ENCODE assay signal across 9 cellular contexts in the genomic region with DNA sequence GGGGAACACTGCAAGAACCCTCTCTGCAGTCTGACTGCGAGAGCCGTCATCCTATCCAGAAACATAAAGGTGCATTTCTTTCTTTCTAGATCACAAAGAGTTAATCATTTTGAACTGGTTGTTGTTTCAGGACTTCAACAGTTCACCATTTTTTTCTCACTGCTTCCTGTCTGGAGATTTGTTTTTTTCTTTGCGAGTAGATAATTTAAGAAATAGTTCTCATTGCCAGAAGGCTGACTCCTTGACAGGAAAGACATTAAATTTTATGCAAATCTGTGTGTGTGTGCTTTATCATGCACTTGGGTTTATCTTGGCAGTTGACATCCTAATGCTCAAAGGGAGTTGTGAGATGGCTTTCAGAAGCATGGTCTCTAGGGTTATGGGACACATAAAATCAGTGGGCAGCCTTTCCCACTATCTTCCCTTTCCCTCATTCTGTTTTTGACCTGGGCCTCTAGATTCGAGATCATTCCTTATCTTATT.
DNase-seq lines count a peak whose midpoint lies in the region; ATAC-seq and TF ChIP-seq lines count a peak whose summit lies in the region.
"Had no signal": no experiment of that assay in that cellular context is flagged by ENCODE, and none has a peak within 500 bp of the region (broad histone marks: within the 10 kb centered on the region; RNA-seq: fewer than 3 reads in every experiment).

No MANE protein-coding gene starts in this region.

- H3K27me3 ChIP-seq in SK-N-SH (ENCODE audit: insufficient read depth), result no peaks in the 10 kb centered on the region

- H3K27ac ChIP-seq in SK-N-SH (ENCODE audit: low read depth in 2 of 2, low read length in 1 of 2), result no peak overlapping the region; a peak in 1 of 4 replicates

- no peak for TF ChIP-seq EP300 in SK-N-SH (IDR thresholded peaks at IDR 0.05; ENCODE audit: borderline replicate concordance in 1 of 2, low read depth in 1 of 2, low read length in 1 of 2)

- peak overlapping the region; percentile 82 for H3K27ac Mint-ChIP-seq in osteocyte (ENCODE audit: unreplicated experiment)
- H3K27ac Mint-ChIP-seq: activated CD8-positive, alpha-beta memory T cell treated with anti-CD3 and anti-CD28 coated beads, Interleukin-2, amount 10 ng/mL, durations not matched to agents 7 days and 5 days had no signal

- ATAC-seq in GM18907 (IDR thresholded peaks at IDR 0.05; ENCODE audit: unreplicated experiment) (peak; percentile 60), HG02678 (IDR thresholded peaks at IDR 0.05; ENCODE audit: unreplicated experiment) (peak; percentile 47)
- ATAC-seq: activated CD8-positive, alpha-beta memory T cell treated with anti-CD3 and anti-CD28 coated beads, Interleukin-2, amount 10 ng/mL, durations not matched to agents 7 days and 5 days had no signal

- 67% methylated on average over 4 of the region's 4 CpGs for WGBS in SK-N-SH (ENCODE audit: low lambda C conversion rate)

- no peak for TF ChIP-seq RAD21 in SK-N-SH (IDR thresholded peaks at IDR 0.05; ENCODE audit: low read length)

- H3K4me1 Mint-ChIP-seq in osteocyte (ENCODE audit: unreplicated experiment), result peaks cover 31% of the 10 kb centered on the region

- H3K9me2 ChIP-seq in SK-N-SH, result no peaks in the 10 kb centered on the region

- CTCF ChIA-PET in SK-N-SH (lab: Yijun Ruan, JAX), result no interaction called here

- DNase-seq in SK-N-SH (no peak), osteocyte (ENCODE audit: extremely low spot score, unreplicated experiment) (no peak), iPS-NIHi11 (ENCODE audit: low spot score) (no peak), NCI-H1930 (lab: John Stamatoyannopoulos, UW) (no peak), activated T-cell treated with anti-CD3 and anti-CD28 coated beads for 4 hours (no peak)
- DNase-seq: activated CD8-positive, alpha-beta memory T cell treated with anti-CD3 and anti-CD28 coated beads, Interleukin-2, amount 10 ng/mL, durations not matched to agents 7 days and 5 days; NCI-H446 treated with DMSO at 0.1 percent for 48 hours had no signal

- H3K27me3 Mint-ChIP-seq in osteocyte (ENCODE audit: unreplicated experiment), result no peaks in the 10 kb centered on the region

- H3F3A ChIP-seq in SK-N-SH (replicated peaks; ENCODE audit: insufficient read depth), result no peaks in the 10 kb centered on the region

- H3K36me3 Mint-ChIP-seq in osteocyte (ENCODE audit: unreplicated experiment), result no peaks in the 10 kb centered on the region

- POLR2A ChIA-PET in SK-N-SH (lab: Yijun Ruan, JAX), result no interaction called here

- H3K36me3 ChIP-seq in SK-N-SH (replicated peaks in 1 of 2; ENCODE audit: control insufficient read depth in 1 of 2, insufficient read depth in 2 of 2, low read length in 1 of 2), result no peaks in the 10 kb centered on the region

- TF ChIP-seq CTCF in SK-N-SH (IDR thresholded peaks at IDR 0.05), result no peak
- no peak for TF ChIP-seq CTCF in osteocyte (IDR thresholded peaks at IDR 0.05)

- no peak overlapping the region for H3K9ac ChIP-seq in SK-N-SH

- H3K9me3 ChIP-seq in SK-N-SH, result no peaks in the 10 kb centered on the region

- H3K4me3 ChIP-seq in SK-N-SH (ENCODE audit: low read depth in 2 of 2, low read length in 1 of 2), result no peak overlapping the region

- H3K9me3 Mint-ChIP-seq in osteocyte (ENCODE audit: unreplicated experiment), result peaks cover 4% of the 10 kb centered on the region

- H3K4me1 ChIP-seq in SK-N-SH (ENCODE audit: control insufficient read depth in 1 of 2, insufficient read depth in 2 of 2, low read depth in 1 of 2, low read length in 1 of 2), result peaks cover 5 to 16% of the 10 kb centered on the region in 2 experiments; a peak in 2 of 4 replicates

- no peak overlapping the region for H3K4me3 Mint-ChIP-seq in osteocyte (ENCODE audit: unreplicated experiment)
- H3K4me3 Mint-ChIP-seq: activated CD8-positive, alpha-beta memory T cell treated with anti-CD3 and anti-CD28 coated beads, Interleukin-2, amount 10 ng/mL, durations not matched to agents 7 days and 5 days had no signal

- peak overlapping the region; percentile 16; the same call in 1 of the 2 replicates for H2AFZ ChIP-seq in SK-N-SH (ENCODE audit: low read depth)

- no peak overlapping the region for H3K4me2 ChIP-seq in SK-N-SH

- H4K20me1 ChIP-seq in SK-N-SH (ENCODE audit: insufficient read depth), result no peaks in the 10 kb centered on the region

- H3K79me2 ChIP-seq in SK-N-SH (ENCODE audit: insufficient read depth), result no peaks in the 10 kb centered on the region

TF ChIP-seq in SK-N-SH, 30 proteins besides CTCF, POLR2A, EP300 and RAD21:
- TF ChIP-seq, protein P1, sequence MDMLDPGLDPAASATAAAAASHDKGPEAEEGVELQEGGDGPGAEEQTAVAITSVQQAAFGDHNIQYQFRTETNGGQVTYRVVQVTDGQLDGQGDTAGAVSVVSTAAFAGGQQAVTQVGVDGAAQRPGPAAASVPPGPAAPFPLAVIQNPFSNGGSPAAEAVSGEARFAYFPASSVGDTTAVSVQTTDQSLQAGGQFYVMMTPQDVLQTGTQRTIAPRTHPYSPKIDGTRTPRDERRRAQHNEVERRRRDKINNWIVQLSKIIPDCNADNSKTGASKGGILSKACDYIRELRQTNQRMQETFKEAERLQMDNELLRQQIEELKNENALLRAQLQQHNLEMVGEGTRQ (IDR thresholded peaks at IDR 0.05; ENCODE audit: borderline replicate concordance, low read depth, low read length), result no peak
- no peak for TF ChIP-seq TCF12 (IDR thresholded peaks at IDR 0.05)
- no peak for TF ChIP-seq GATA2 (CRISPR knock-in tag; IDR thresholded peaks at IDR 0.05)
- TF ChIP-seq TEAD4 (IDR thresholded peaks at IDR 0.05; ENCODE audit: borderline replicate concordance, insufficient read depth), result no peak
- TF ChIP-seq, protein P2, sequence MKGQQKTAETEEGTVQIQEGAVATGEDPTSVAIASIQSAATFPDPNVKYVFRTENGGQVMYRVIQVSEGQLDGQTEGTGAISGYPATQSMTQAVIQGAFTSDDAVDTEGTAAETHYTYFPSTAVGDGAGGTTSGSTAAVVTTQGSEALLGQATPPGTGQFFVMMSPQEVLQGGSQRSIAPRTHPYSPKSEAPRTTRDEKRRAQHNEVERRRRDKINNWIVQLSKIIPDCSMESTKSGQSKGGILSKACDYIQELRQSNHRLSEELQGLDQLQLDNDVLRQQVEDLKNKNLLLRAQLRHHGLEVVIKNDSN (IDR thresholded peaks at IDR 0.05; ENCODE audit: borderline replicate concordance, low read depth), result no peak
- no peak for TF ChIP-seq TAF1 (IDR thresholded peaks at IDR 0.05; ENCODE audit: borderline replicate concordance, low read depth, low read length)
- no peak for TF ChIP-seq GABPA (IDR thresholded peaks at IDR 0.05; ENCODE audit: low read depth)
- no peak for TF ChIP-seq MXI1 (IDR thresholded peaks at IDR 0.05; ENCODE audit: low read depth, low read length)
- TF ChIP-seq FOXJ3 (CRISPR knock-in tag; IDR thresholded peaks at IDR 0.05), result no peak
- no peak for TF ChIP-seq RCOR1 (IDR thresholded peaks at IDR 0.05; ENCODE audit: low read length)
- TF ChIP-seq, protein P3, sequence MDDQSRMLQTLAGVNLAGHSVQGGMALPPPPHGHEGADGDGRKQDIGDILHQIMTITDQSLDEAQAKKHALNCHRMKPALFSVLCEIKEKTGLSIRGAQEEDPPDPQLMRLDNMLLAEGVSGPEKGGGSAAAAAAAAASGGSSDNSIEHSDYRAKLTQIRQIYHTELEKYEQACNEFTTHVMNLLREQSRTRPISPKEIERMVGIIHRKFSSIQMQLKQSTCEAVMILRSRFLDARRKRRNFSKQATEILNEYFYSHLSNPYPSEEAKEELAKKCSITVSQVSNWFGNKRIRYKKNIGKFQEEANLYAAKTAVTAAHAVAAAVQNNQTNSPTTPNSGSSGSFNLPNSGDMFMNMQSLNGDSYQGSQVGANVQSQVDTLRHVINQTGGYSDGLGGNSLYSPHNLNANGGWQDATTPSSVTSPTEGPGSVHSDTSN (IDR thresholded peaks at IDR 0.05), result no peak
- TF ChIP-seq, protein P4, sequence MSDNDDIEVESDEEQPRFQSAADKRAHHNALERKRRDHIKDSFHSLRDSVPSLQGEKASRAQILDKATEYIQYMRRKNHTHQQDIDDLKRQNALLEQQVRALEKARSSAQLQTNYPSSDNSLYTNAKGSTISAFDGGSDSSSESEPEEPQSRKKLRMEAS (IDR thresholded peaks at IDR 0.05; ENCODE audit: low read depth), result no peak
- TF ChIP-seq MEF2A (IDR thresholded peaks at IDR 0.05; ENCODE audit: borderline replicate concordance, low read depth), result no peak
- TF ChIP-seq RXRA (IDR thresholded peaks at IDR 0.05; ENCODE audit: borderline replicate concordance, low read depth), result no peak
- TF ChIP-seq NFIC (IDR thresholded peaks at IDR 0.05; ENCODE audit: borderline replicate concordance), result no peak
- TF ChIP-seq NRF1 (IDR thresholded peaks at IDR 0.05; ENCODE audit: low read depth, low read length), result no peak
- TF ChIP-seq, protein P5, sequence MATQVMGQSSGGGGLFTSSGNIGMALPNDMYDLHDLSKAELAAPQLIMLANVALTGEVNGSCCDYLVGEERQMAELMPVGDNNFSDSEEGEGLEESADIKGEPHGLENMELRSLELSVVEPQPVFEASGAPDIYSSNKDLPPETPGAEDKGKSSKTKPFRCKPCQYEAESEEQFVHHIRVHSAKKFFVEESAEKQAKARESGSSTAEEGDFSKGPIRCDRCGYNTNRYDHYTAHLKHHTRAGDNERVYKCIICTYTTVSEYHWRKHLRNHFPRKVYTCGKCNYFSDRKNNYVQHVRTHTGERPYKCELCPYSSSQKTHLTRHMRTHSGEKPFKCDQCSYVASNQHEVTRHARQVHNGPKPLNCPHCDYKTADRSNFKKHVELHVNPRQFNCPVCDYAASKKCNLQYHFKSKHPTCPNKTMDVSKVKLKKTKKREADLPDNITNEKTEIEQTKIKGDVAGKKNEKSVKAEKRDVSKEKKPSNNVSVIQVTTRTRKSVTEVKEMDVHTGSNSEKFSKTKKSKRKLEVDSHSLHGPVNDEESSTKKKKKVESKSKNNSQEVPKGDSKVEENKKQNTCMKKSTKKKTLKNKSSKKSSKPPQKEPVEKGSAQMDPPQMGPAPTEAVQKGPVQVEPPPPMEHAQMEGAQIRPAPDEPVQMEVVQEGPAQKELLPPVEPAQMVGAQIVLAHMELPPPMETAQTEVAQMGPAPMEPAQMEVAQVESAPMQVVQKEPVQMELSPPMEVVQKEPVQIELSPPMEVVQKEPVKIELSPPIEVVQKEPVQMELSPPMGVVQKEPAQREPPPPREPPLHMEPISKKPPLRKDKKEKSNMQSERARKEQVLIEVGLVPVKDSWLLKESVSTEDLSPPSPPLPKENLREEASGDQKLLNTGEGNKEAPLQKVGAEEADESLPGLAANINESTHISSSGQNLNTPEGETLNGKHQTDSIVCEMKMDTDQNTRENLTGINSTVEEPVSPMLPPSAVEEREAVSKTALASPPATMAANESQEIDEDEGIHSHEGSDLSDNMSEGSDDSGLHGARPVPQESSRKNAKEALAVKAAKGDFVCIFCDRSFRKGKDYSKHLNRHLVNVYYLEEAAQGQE (IDR thresholded peaks at IDR 0.05; ENCODE audit: low read depth, low read length), result no peak
- TF ChIP-seq RFX5 (IDR thresholded peaks at IDR 0.05; ENCODE audit: low read length), result no peak
- TF ChIP-seq CHD2 (IDR thresholded peaks at IDR 0.05; ENCODE audit: low read length, partially characterized antibody), result no peak
- TF ChIP-seq FOSL2 (IDR thresholded peaks at IDR 0.05; ENCODE audit: borderline replicate concordance, low read depth), result no peak
